ENCODE assay signal across 24 cellular contexts in the genomic region with DNA sequence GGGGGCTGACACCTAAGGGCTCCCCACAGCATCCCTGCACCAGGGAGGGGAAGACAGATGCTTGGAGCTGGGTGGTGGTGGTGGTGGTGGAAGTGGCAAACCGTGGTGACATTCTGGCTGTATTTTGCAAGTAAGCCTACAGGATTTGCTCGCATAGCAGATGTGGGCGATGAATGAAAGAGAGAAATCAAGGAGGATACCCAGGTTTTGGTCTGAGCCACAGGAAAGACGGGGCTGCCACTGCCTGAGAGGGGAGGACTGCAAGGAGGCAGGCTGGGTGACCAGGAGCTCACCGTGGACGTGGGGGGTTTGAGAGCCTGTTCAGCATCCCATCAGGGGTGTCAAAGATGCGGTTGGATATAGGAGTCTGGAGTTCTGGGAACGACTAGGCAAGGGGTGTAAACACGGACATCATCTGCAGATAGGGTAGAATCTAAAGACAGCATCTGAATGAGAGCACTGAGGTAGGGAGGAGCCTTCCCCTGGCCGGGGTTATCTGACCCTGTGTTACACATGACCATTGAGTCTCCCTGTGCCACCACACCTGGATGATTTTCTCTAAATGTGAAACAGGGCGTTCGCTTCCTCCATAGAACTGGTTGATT.
"Had no signal": no experiment of that assay in that cellular context is flagged by ENCODE, and none has a peak within 500 bp of the region (broad histone marks: within the 10 kb centered on the region; RNA-seq: fewer than 3 reads in every experiment).

No MANE protein-coding gene starts in this region.

- H3K4me3 Mint-ChIP-seq: activated CD4-positive, alpha-beta T cell treated with anti-CD3 and anti-CD28 coated beads for 36 hours; activated CD8-positive, alpha-beta T cell treated with anti-CD3 and anti-CD28 coated beads, Interleukin-2, amount 10 ng/mL, durations not matched to agents 7 days and 5 days; activated naive CD4-positive, alpha-beta T cell treated with anti-CD3 and anti-CD28 coated beads, Interleukin-2, amount 10 ng/mL, durations not matched to agents 7 days and 5 days; nephron; stimulated activated memory B cell treated with anti-CD40 and anti-IgM and Interleukin-4, amounts not matched to agents 10 μg/mL and 1 μg/mL and 100 μg/mL, for 72 hours had no signal

- H3K4me1 Mint-ChIP-seq: stimulated activated memory B cell treated with anti-CD40 and anti-IgM and Interleukin-4, amounts not matched to agents 10 μg/mL and 1 μg/mL and 100 μg/mL, for 72 hours had no signal

- H3K36me3 Mint-ChIP-seq: activated naive CD4-positive, alpha-beta T cell treated with anti-CD3 and anti-CD28 coated beads, Interleukin-2, amount 10 ng/mL, durations not matched to agents 7 days and 5 days; stimulated activated memory B cell treated with anti-CD40 and anti-IgM and Interleukin-4, amounts not matched to agents 10 μg/mL and 1 μg/mL and 100 μg/mL, for 72 hours had no signal

- H3K27ac ChIP-seq: esophagus squamous epithelium, thoracic aorta, vagina had no signal

- H3K9me3 ChIP-seq: esophagus squamous epithelium, left ventricle myocardium inferior, thoracic aorta, vagina had no signal

- H3K27ac Mint-ChIP-seq: activated CD4-positive, alpha-beta T cell treated with anti-CD3 and anti-CD28 coated beads for 36 hours; activated CD8-positive, alpha-beta T cell treated with anti-CD3 and anti-CD28 coated beads, Interleukin-2, amount 10 ng/mL, durations not matched to agents 7 days and 5 days; activated naive CD4-positive, alpha-beta T cell treated with anti-CD3 and anti-CD28 coated beads, Interleukin-2, amount 10 ng/mL, durations not matched to agents 7 days and 5 days; nephron; progenitor cell of endocrine pancreas; stimulated activated memory B cell treated with anti-CD40 and anti-IgM and Interleukin-4, amounts not matched to agents 10 μg/mL and 1 μg/mL and 100 μg/mL, for 72 hours had no signal

- H3K27me3 Mint-ChIP-seq: activated CD4-positive, alpha-beta T cell treated with anti-CD3 and anti-CD28 coated beads for 36 hours; progenitor cell of endocrine pancreas had no signal

- DNase-seq: activated CD4-positive, alpha-beta T cell treated with anti-CD3 and anti-CD28 coated beads for 36 hours; activated CD4-positive, CD25-positive, alpha-beta regulatory T cell; activated CD8-positive, alpha-beta T cell treated with anti-CD3 and anti-CD28 coated beads, Interleukin-2, amount 10 ng/mL, durations not matched to agents 7 days and 5 days; activated gamma-delta T cell; activated naive CD4-positive, alpha-beta T cell treated with anti-CD3 and anti-CD28 coated beads, Interleukin-2, amount 10 ng/mL, durations not matched to agents 7 days and 5 days; amygdala; caudate nucleus; cortex of kidney; esophagus squamous epithelium; glutamatergic neuron; left ventricle myocardium inferior; retina; small intestine; stimulated activated CD4-positive, alpha-beta T cell treated with anti-CD3 and anti-CD28 coated beads, Interleukin-1b, Interleukin-23, amount 100 ng/mL, for 48 hours; stimulated activated CD4-positive, alpha-beta T cell treated with anti-CD3 and anti-CD28 coated beads, Interleukin-4, amount 100 ng/mL, for 4 hours; stimulated activated CD8-positive, alpha-beta memory T cell treated with anti-CD3 and anti-CD28 coated beads, Interleukin-4, amount 100 ng/mL, for 48 hours; T-helper 1 cell; trophoblast cell had no signal

- ATAC-seq: activated CD4-positive, alpha-beta T cell treated with anti-CD3 and anti-CD28 coated beads for 36 hours; activated CD8-positive, alpha-beta T cell treated with anti-CD3 and anti-CD28 coated beads, Interleukin-2, amount 10 ng/mL, durations not matched to agents 7 days and 5 days; sciatic nerve; stimulated activated memory B cell treated with anti-CD40 and anti-IgM and Interleukin-4, amounts not matched to agents 10 μg/mL and 1 μg/mL and 100 μg/mL, for 72 hours had no signal

- H3K36me3 ChIP-seq: left ventricle myocardium inferior, thoracic aorta, vagina had no signal

- H3K27me3 ChIP-seq: esophagus squamous epithelium, vagina had no signal

- H3K4me3 ChIP-seq: esophagus squamous epithelium, left ventricle myocardium inferior, thoracic aorta, vagina had no signal

- H3K4me1 ChIP-seq: vagina had no signal

- H3K9me3 Mint-ChIP-seq: activated naive CD4-positive, alpha-beta T cell treated with anti-CD3 and anti-CD28 coated beads, Interleukin-2, amount 10 ng/mL, durations not matched to agents 7 days and 5 days; nephron; stimulated activated memory B cell treated with anti-CD40 and anti-IgM and Interleukin-4, amounts not matched to agents 10 μg/mL and 1 μg/mL and 100 μg/mL, for 72 hours had no signal
